ENCODE assay signal across 1 cellular context in the genomic region with DNA sequence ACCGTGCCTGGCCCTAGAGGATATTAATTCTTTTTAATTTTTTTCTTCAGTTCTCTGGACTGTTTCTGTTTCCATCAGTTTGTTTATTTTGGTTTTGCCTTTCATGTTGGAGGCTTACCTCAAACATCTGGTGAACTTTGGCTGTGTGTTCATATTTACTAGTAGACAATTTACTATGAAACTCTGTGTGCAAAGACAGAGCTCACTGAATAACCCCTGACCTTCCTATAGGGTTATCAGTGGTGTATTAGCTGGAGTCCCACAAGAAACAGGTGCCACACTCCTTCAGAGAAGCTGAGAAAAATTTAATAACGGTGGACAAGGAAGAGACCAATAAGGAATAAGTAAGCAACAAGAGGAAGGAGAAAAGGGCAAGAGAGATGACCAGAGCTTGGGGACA.
A peak's percentile ranks its signal among the peaks of the same experiment; 100 is the strongest.
TF ChIP-seq lines count a peak whose summit lies in the region.

No MANE protein-coding gene starts in this region.

TF ChIP-seq in HepG2, 621 proteins besides CTCF, POLR2A, EP300 and RAD21 (continued from another document and continues in another):
- TF ChIP-seq SOX13 (IDR thresholded peaks at IDR 0.05) (no peak), SOX13 (CRISPR knock-in tag; conservative IDR thresholded peaks at IDR 0.05 in 1 of 2, IDR thresholded peaks at IDR 0.05 in 1 of 2) (peak in 1 of 2 experiments; percentile 83; a peak in 2 of 4 replicates), RXRA (CRISPR knock-in tag; IDR thresholded peaks at IDR 0.05) (peak; percentile 48; the same call in 1 of the 2 replicates), ZBTB21 (CRISPR knock-in tag; IDR thresholded peaks at IDR 0.05) (no peak), BRCA1 (CRISPR knock-in tag; IDR thresholded peaks at IDR 0.05) (no peak), ZNF850 (CRISPR knock-in tag; conservative IDR thresholded peaks at IDR 0.05) (no peak), ZNF510 (CRISPR knock-in tag; IDR thresholded peaks at IDR 0.05; ENCODE audit: low read depth) (no peak), HBP1 (CRISPR knock-in tag; IDR thresholded peaks at IDR 0.05; ENCODE audit: low read depth) (no peak), MLLT10 (CRISPR knock-in tag; IDR thresholded peaks at IDR 0.05) (no peak), TAF15 (IDR thresholded peaks at IDR 0.05; ENCODE audit: low read depth, low read length, poor library complexity, severe bottlenecking) (no peak), ZBTB20 (CRISPR knock-in tag; IDR thresholded peaks at IDR 0.05; ENCODE audit: borderline replicate concordance, low read depth) (peak; percentile 98; the same call in 1 of the 2 replicates), AKNA (CRISPR knock-in tag; IDR thresholded peaks at IDR 0.05; ENCODE audit: borderline replicate concordance) (no peak), ZNF296 (CRISPR knock-in tag; conservative IDR thresholded peaks at IDR 0.05) (no peak), TAF1 (CRISPR knock-in tag; IDR thresholded peaks at IDR 0.05) (no peak), ATRX (CRISPR knock-in tag; IDR thresholded peaks at IDR 0.05; ENCODE audit: borderline replicate concordance) (no peak), HNRNPLL (IDR thresholded peaks at IDR 0.05; ENCODE audit: low read depth, low read length, poor library complexity, severe bottlenecking) (no peak), ZFYVE20 (CRISPR knock-in tag; IDR thresholded peaks at IDR 0.05; ENCODE audit: borderline replicate concordance, low read depth) (no peak), ZNF207 (IDR thresholded peaks at IDR 0.05; ENCODE audit: borderline replicate concordance) (no peak), NKX3-1 (CRISPR knock-in tag; IDR thresholded peaks at IDR 0.05) (no peak), TGIF2 (CRISPR knock-in tag; IDR thresholded peaks at IDR 0.05) (peak; percentile 56; the same call in 1 of the 2 replicates), TARDBP (CRISPR knock-in tag; IDR thresholded peaks at IDR 0.05) (peak; percentile 62; the same call in 1 of the 2 replicates), KDM1A (CRISPR knock-in tag; IDR thresholded peaks at IDR 0.05) (no peak), PCBP1 (IDR thresholded peaks at IDR 0.05; ENCODE audit: borderline replicate concordance, low read depth, low read length) (no peak), KLF12 (CRISPR knock-in tag; IDR thresholded peaks at IDR 0.05; ENCODE audit: borderline replicate concordance) (no peak), ZNF354B (CRISPR knock-in tag; IDR thresholded peaks at IDR 0.05) (no peak), ZNF101 (CRISPR knock-in tag; IDR thresholded peaks at IDR 0.05; ENCODE audit: borderline replicate concordance, low read depth) (no peak), ZNF232 (CRISPR knock-in tag; IDR thresholded peaks at IDR 0.05; ENCODE audit: borderline replicate concordance) (no peak), BCL6 (CRISPR knock-in tag; IDR thresholded peaks at IDR 0.05) (peak; percentile 81), ZFP1 (CRISPR knock-in tag; IDR thresholded peaks at IDR 0.05) (0 out of 2 replicates have a peak, but pooled peaks have one; percentile 43), CREBL2 (CRISPR knock-in tag; IDR thresholded peaks at IDR 0.05; ENCODE audit: borderline replicate concordance) (no peak), SYNCRIP (IDR thresholded peaks at IDR 0.05; ENCODE audit: insufficient read depth, low read depth, low read length) (no peak), NPAS2 (CRISPR knock-in tag; IDR thresholded peaks at IDR 0.05; ENCODE audit: borderline replicate concordance) (no peak), ZNF777 (CRISPR knock-in tag; IDR thresholded peaks at IDR 0.05) (no peak), FOXC1 (CRISPR knock-in tag; IDR thresholded peaks at IDR 0.05; ENCODE audit: borderline replicate concordance) (no peak), RAD51 (IDR thresholded peaks at IDR 0.05; ENCODE audit: borderline replicate concordance) (no peak), ZNF503 (CRISPR knock-in tag; IDR thresholded peaks at IDR 0.05) (peak; percentile 81), HDAC6 (IDR thresholded peaks at IDR 0.05; ENCODE audit: low read depth, low read length) (no peak), PHF21A (CRISPR knock-in tag; IDR thresholded peaks at IDR 0.05) (peak; percentile 94), SRF (IDR thresholded peaks at IDR 0.05; ENCODE audit: low read depth, low read length) (no peak), HES4 (CRISPR knock-in tag; IDR thresholded peaks at IDR 0.05; ENCODE audit: borderline replicate concordance) (no peak), ZNF121 (CRISPR knock-in tag; IDR thresholded peaks at IDR 0.05) (0 out of 2 replicates have a peak, but pooled peaks have one; percentile 13), ZNF768 (CRISPR knock-in tag; IDR thresholded peaks at IDR 0.05) (no peak), ZNF674 (CRISPR knock-in tag; IDR thresholded peaks at IDR 0.05; ENCODE audit: low read depth) (no peak), ZBTB42 (CRISPR knock-in tag; IDR thresholded peaks at IDR 0.05) (peak; percentile 89; the same call in 1 of the 2 replicates), RFX1 (IDR thresholded peaks at IDR 0.05) (no peak), ZNF292 (CRISPR knock-in tag; IDR thresholded peaks at IDR 0.05; ENCODE audit: borderline replicate concordance, low read depth) (no peak; the same call in 1 of the 2 replicates)
- TF ChIP-seq, protein P1, sequence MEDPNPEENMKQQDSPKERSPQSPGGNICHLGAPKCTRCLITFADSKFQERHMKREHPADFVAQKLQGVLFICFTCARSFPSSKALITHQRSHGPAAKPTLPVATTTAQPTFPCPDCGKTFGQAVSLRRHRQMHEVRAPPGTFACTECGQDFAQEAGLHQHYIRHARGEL (CRISPR knock-in tag; IDR thresholded peaks at IDR 0.05) = no peak
- TF ChIP-seq, protein P2, sequence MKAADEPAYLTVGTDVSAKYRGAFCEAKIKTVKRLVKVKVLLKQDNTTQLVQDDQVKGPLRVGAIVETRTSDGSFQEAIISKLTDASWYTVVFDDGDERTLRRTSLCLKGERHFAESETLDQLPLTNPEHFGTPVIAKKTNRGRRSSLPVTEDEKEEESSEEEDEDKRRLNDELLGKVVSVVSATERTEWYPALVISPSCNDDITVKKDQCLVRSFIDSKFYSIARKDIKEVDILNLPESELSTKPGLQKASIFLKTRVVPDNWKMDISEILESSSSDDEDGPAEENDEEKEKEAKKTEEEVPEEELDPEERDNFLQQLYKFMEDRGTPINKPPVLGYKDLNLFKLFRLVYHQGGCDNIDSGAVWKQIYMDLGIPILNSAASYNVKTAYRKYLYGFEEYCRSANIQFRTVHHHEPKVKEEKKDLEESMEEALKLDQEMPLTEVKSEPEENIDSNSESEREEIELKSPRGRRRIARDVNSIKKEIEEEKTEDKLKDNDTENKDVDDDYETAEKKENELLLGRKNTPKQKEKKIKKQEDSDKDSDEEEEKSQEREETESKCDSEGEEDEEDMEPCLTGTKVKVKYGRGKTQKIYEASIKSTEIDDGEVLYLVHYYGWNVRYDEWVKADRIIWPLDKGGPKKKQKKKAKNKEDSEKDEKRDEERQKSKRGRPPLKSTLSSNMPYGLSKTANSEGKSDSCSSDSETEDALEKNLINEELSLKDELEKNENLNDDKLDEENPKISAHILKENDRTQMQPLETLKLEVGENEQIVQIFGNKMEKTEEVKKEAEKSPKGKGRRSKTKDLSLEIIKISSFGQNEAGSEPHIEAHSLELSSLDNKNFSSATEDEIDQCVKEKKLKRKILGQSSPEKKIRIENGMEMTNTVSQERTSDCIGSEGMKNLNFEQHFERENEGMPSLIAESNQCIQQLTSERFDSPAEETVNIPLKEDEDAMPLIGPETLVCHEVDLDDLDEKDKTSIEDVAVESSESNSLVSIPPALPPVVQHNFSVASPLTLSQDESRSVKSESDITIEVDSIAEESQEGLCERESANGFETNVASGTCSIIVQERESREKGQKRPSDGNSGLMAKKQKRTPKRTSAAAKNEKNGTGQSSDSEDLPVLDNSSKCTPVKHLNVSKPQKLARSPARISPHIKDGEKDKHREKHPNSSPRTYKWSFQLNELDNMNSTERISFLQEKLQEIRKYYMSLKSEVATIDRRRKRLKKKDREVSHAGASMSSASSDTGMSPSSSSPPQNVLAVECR (CRISPR knock-in tag; IDR thresholded peaks at IDR 0.05; ENCODE audit: borderline replicate concordance) = peak; percentile 39; the same call in 1 of the 2 replicates
- TF ChIP-seq, protein P3, sequence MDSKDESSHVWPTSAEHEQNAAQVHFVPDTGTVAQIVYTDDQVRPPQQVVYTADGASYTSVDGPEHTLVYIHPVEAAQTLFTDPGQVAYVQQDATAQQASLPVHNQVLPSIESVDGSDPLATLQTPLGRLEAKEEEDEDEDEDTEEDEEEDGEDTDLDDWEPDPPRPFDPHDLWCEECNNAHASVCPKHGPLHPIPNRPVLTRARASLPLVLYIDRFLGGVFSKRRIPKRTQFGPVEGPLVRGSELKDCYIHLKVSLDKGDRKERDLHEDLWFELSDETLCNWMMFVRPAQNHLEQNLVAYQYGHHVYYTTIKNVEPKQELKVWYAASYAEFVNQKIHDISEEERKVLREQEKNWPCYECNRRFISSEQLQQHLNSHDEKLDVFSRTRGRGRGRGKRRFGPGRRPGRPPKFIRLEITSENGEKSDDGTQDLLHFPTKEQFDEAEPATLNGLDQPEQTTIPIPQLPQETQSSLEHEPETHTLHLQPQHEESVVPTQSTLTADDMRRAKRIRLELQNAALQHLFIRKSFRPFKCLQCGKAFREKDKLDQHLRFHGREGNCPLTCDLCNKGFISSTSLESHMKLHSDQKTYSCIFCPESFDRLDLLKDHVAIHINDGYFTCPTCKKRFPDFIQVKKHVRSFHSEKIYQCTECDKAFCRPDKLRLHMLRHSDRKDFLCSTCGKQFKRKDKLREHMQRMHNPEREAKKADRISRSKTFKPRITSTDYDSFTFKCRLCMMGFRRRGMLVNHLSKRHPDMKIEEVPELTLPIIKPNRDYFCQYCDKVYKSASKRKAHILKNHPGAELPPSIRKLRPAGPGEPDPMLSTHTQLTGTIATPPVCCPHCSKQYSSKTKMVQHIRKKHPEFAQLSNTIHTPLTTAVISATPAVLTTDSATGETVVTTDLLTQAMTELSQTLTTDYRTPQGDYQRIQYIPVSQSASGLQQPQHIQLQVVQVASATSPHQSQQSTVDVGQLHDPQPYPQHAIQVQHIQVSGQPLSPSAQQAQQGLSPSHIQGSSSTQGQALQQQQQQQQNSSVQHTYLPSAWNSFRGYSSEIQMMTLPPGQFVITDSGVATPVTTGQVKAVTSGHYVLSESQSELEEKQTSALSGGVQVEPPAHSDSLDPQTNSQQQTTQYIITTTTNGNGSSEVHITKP (CRISPR knock-in tag; IDR thresholded peaks at IDR 0.05; ENCODE audit: low read depth) = no peak
